In the genomic region with DNA sequence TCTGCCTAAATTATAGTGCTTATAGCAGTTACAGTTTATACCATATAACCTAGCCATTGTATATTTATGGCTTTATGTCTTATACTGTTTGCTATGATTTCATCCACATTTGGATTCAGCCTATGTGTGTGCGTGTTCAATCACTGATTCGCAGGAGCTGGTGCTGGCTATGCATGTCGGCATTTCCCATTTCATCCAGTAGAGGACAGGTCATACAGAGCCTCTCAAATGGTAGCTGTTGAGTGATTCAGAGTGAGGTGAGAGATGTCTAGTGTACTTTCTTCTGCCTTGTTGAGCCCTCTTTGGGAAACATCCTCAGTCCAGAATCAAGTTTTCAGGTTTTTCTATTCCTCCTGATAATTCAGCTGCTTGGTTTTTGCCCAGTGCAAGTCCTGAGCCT, we compare ENCODE assay signal across 8 cellular contexts.
DNase-seq lines count a peak whose midpoint lies in the region; ATAC-seq and TF ChIP-seq lines count a peak whose summit lies in the region.

No MANE protein-coding gene starts in this region.

- no peak overlapping the region for H3K4me3 ChIP-seq in left lung

- TF ChIP-seq CTCF in AG09319 (IDR thresholded peaks at IDR 0.05; ENCODE audit: low read depth, low read length) (peak; percentile 32), left lung (IDR thresholded peaks at IDR 0.05) (peak; percentile 16 to 24)

- H3K9me3 ChIP-seq in left lung = no peaks in the 10 kb centered on the region

- H3K36me3 ChIP-seq in left lung = peaks cover 0 to 8% of the 10 kb centered on the region in 2 donors

- ATAC-seq in left lung = peak; percentile 33
- ATAC-seq in HG03196 (IDR thresholded peaks at IDR 0.05; ENCODE audit: unreplicated experiment) = no peak
- ATAC-seq in HG02763 (IDR thresholded peaks at IDR 0.05; ENCODE audit: unreplicated experiment) = no peak

- intact Hi-C loops in left lung (cut with DNase I) = loop anchor here in 1 of 2 donors (10.0 kb wide), 1 partner anchor 145 kb away; no protein-coding TSS in a partner anchor

- DNase-seq in AG09319 (ENCODE audit: extremely low read depth, low read depth) = no peak
- peak; percentile 26 for DNase-seq in HS-5 (ENCODE audit: low read depth)
- peak; percentile 3 to 74 for DNase-seq in T47D (ENCODE audit: low read depth in 1 of 2, low spot score in 1 of 2)
- DNase-seq in left lung = no peak
- no peak for DNase-seq in KBM-7
- DNase-seq in NCI-H345 treated with DMSO at 0.1 percent for 48 hours (lab: John Stamatoyannopoulos, UW; ENCODE audit: unreplicated experiment) = no peak

- H3K4me1 ChIP-seq in left lung = peaks cover 3 to 21% of the 10 kb centered on the region in 2 donors

- no peak overlapping the region for H3K27ac ChIP-seq in left lung

- in situ Hi-C loops in T47D (cut with HindIII; ENCODE audit: low pct_unique_long_range_greater_than_20kb, low sequenced_read_pairs) (no loop called here), KBM-7 (cut with MboI; ENCODE audit: low pct_unique_long_range_greater_than_20kb, low sequenced_read_pairs) (loop anchor here (25.0 kb wide), 3 partner anchors 102 to 352 kb away; no protein-coding TSS in a partner anchor)

- no peaks in the 10 kb centered on the region for H3K27me3 ChIP-seq in left lung

Comparison
In these comparisons a context has a peak if more than half of its experiments do, and no peak if none do; other contexts are left out.
1. DNase-seq: peak in HS-5 (single experiment) and T47D (2 of 2); none in AG09319 (single experiment), left lung (0 of 2), KBM-7 (single experiment) and NCI-H345 treated with DMSO at 0.1 percent for 48 hours (single experiment).